ENCODE assay signal across 18 cellular contexts in the genomic region with DNA sequence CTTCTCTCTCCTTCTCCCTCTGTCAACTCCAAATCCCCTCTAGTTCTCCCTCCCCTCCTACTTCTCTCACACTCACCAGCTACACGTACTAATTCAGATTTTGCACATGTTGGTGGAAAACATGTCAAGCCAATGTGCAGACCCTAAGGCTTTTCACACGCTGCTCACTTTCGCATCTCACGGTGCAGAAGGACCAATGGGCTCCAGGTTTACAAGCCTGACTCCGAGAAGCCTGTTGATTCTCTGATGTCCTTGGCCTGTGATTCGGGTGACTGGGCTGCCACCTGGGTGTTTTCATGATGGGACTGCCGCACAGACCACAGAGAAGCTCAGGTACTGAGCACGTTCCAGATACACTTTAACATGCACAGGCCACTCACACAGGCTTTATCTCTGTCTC. TPM values are rescaled to one million over a fixed set of nuclear protein-coding genes. Genes with fewer than 3 reads are reported as not detected.
DNase-seq lines count a peak whose midpoint lies in the region; ATAC-seq and FAIRE-seq lines count a peak whose summit lies in the region.
"Had no signal": no experiment of that assay in that cellular context is flagged by ENCODE, and none has a peak within 500 bp of the region (broad histone marks: within the 10 kb centered on the region; RNA-seq: fewer than 3 reads in every experiment).

No MANE protein-coding gene starts in this region.

- no peaks in the 10 kb centered on the region for H3K4me1 ChIP-seq in adipocyte (ENCODE audit: control insufficient read depth, insufficient read depth, low read length)
- H3K4me1 ChIP-seq in mesendoderm (ENCODE audit: control insufficient read depth, low read depth, low read length) = peaks cover 4% of the 10 kb centered on the region

- H3K4me3 ChIP-seq in adipocyte (ENCODE audit: low read length) = peak overlapping the region; percentile 68
- no peak overlapping the region for H3K4me3 ChIP-seq in mesendoderm (ENCODE audit: low read length)

- no peaks in the 10 kb centered on the region for H3K36me3 Mint-ChIP-seq in activated T-cell treated with anti-CD3 and anti-CD28 coated beads, Interleukin-2, amount 50 U/mL, for 72 hours (ENCODE audit: insufficient read depth in 2 of 2)
- no peaks in the 10 kb centered on the region for H3K36me3 Mint-ChIP-seq in stimulated activated naive B cell treated with anti-CD40 and anti-IgM and Interleukin-4, amounts not matched to agents 10 μg/mL and 1 μg/mL and 100 μg/mL, for 72 hours

- no peak overlapping the region for H3K23ac ChIP-seq in mesendoderm (ENCODE audit: low read length)

- no peak overlapping the region for H2BK5ac ChIP-seq in mesendoderm (ENCODE audit: low read length)

- no CpG with 5 or more reads among the region's 8 CpGs for WGBS in mesendoderm (ENCODE audit: extremely low coverage, insufficient coverage, low lambda C conversion rate)

- no peak overlapping the region for H3K4ac ChIP-seq in mesendoderm (ENCODE audit: low read depth, low read length)

- H3K9ac ChIP-seq in adipocyte (ENCODE audit: low read length) (no peak overlapping the region), mesendoderm (ENCODE audit: low read length) (no peak overlapping the region)

- no peak for FAIRE-seq in urothelium cell line (lab: Jason Lieb, UNC)
- FAIRE-seq: bronchial epithelial cell, endothelial cell of umbilical vein, H54, small intestine had no signal

- DNase-seq in activated T-cell treated with anti-CD3 and anti-CD28 coated beads, Interleukin-2, amount 50 U/mL, for 72 hours = no peak
- DNase-seq in activated T-cell treated with anti-CD3 and anti-CD28 coated beads, Interleukin-2, amount 50 U/mL, for 48 hours = no peak
- no peak for DNase-seq in adipocyte (ENCODE audit: low read depth)
- no peak for DNase-seq in mesendoderm
- DNase-seq in stimulated activated naive B cell treated with anti-CD40 and anti-IgM and Interleukin-4, amounts not matched to agents 10 μg/mL and 1 μg/mL and 100 μg/mL, for 72 hours = no peak
- no peak for DNase-seq in cardiac septum (ENCODE audit: low spot score)
- no peak for DNase-seq in urothelium cell line (ENCODE audit: low spot score)
- DNase-seq: activated CD4-positive, alpha-beta T cell treated with anti-CD3 and anti-CD28 coated beads for 1 hour; NCI-H187 treated with DMSO at 0.1 percent for 48 hours; NCI-H524 treated with DMSO at 0.1 percent for 48 hours; small intestine had no signal

- intact Hi-C loops in cardiac septum (cut with DNase I) = no loop called here

- no peak overlapping the region for H2BK120ac ChIP-seq in mesendoderm (ENCODE audit: low read depth, low read length)

- H3K79me2 ChIP-seq in mesendoderm (ENCODE audit: control insufficient read depth, insufficient read depth, low read length) = no peaks in the 10 kb centered on the region

- no peak overlapping the region for H3K27ac ChIP-seq in mesendoderm (ENCODE audit: low read depth, low read length)
- H3K27ac ChIP-seq: suprapubic skin had no signal

- peaks cover 67% of the 10 kb centered on the region for H3K27me3 Mint-ChIP-seq in activated T-cell treated with anti-CD3 and anti-CD28 coated beads, Interleukin-2, amount 50 U/mL, for 72 hours (ENCODE audit: low read depth)
- peaks cover 69 to 97% of the 10 kb centered on the region in 2 donors for H3K27me3 Mint-ChIP-seq in stimulated activated naive B cell treated with anti-CD40 and anti-IgM and Interleukin-4, amounts not matched to agents 10 μg/mL and 1 μg/mL and 100 μg/mL, for 72 hours

- no peak for ATAC-seq in activated T-cell treated with anti-CD3 and anti-CD28 coated beads, Interleukin-2, amount 50 U/mL, for 72 hours (replicated peaks in 1 of 2)
- no peak for ATAC-seq in stimulated activated naive B cell treated with anti-CD40 and anti-IgM and Interleukin-4, amounts not matched to agents 10 μg/mL and 1 μg/mL and 100 μg/mL, for 72 hours (replicated peaks)
- ATAC-seq in HG03571 (IDR thresholded peaks at IDR 0.05; ENCODE audit: unreplicated experiment) = no peak

- H3K4me2 ChIP-seq in mesendoderm (ENCODE audit: low read length) = no peak overlapping the region

- no peak overlapping the region for H4K8ac ChIP-seq in mesendoderm (ENCODE audit: low read depth, low read length)

- H2BK15ac ChIP-seq in mesendoderm (replicated peaks; ENCODE audit: low read depth) = no peak overlapping the region

- H2AK5ac ChIP-seq in mesendoderm (ENCODE audit: low read length) = no peak overlapping the region

- no peaks in the 10 kb centered on the region for H3K9me3 ChIP-seq in adipocyte (ENCODE audit: control insufficient read depth, low read length)
- H3K9me3 ChIP-seq: suprapubic skin had no signal

- H3K36me3 ChIP-seq in adipocyte (ENCODE audit: control insufficient read depth, insufficient read depth, low read length, severe bottlenecking) = no peaks in the 10 kb centered on the region
- no peaks in the 10 kb centered on the region for H3K36me3 ChIP-seq in mesendoderm (ENCODE audit: control insufficient read depth, insufficient read depth, low read length)
- H3K36me3 ChIP-seq: suprapubic skin had no signal

- no peak overlapping the region for H4K5ac ChIP-seq in mesendoderm (ENCODE audit: low read length)

- H3K79me1 ChIP-seq in mesendoderm (ENCODE audit: low read length) = no peaks in the 10 kb centered on the region

- no peaks in the 10 kb centered on the region for H3K9me3 Mint-ChIP-seq in activated T-cell treated with anti-CD3 and anti-CD28 coated beads, Interleukin-2, amount 50 U/mL, for 72 hours
- H3K9me3 Mint-ChIP-seq in stimulated activated naive B cell treated with anti-CD40 and anti-IgM and Interleukin-4, amounts not matched to agents 10 μg/mL and 1 μg/mL and 100 μg/mL, for 72 hours = no peaks in the 10 kb centered on the region

- H3K18ac ChIP-seq in mesendoderm (ENCODE audit: low read length) = no peak overlapping the region

- peak overlapping the region; percentile 48 to 68 for H3K4me3 Mint-ChIP-seq in activated T-cell treated with anti-CD3 and anti-CD28 coated beads, Interleukin-2, amount 50 U/mL, for 72 hours
- peak overlapping the region; percentile 34 to 79 for H3K4me3 Mint-ChIP-seq in stimulated activated naive B cell treated with anti-CD40 and anti-IgM and Interleukin-4, amounts not matched to agents 10 μg/mL and 1 μg/mL and 100 μg/mL, for 72 hours

- H3K27me3 ChIP-seq in adipocyte (replicated peaks; ENCODE audit: control insufficient read depth, insufficient read depth, low read length) (peaks cover 64% of the 10 kb centered on the region), mesendoderm (ENCODE audit: insufficient read depth, low read length, poor library complexity) (peaks cover 27% of the 10 kb centered on the region)

- H3K27ac Mint-ChIP-seq in activated T-cell treated with anti-CD3 and anti-CD28 coated beads, Interleukin-2, amount 50 U/mL, for 72 hours = no peak overlapping the region
- no peak overlapping the region for H3K27ac Mint-ChIP-seq in stimulated activated naive B cell treated with anti-CD40 and anti-IgM and Interleukin-4, amounts not matched to agents 10 μg/mL and 1 μg/mL and 100 μg/mL, for 72 hours

- peak overlapping the region; percentile 73 for H3K56ac ChIP-seq in mesendoderm (ENCODE audit: low read length)

- H3K4me1 Mint-ChIP-seq in activated T-cell treated with anti-CD3 and anti-CD28 coated beads, Interleukin-2, amount 50 U/mL, for 72 hours (ENCODE audit: low read depth) = peaks cover 24% of the 10 kb centered on the region
- H3K4me1 Mint-ChIP-seq in stimulated activated naive B cell treated with anti-CD40 and anti-IgM and Interleukin-4, amounts not matched to agents 10 μg/mL and 1 μg/mL and 100 μg/mL, for 72 hours = peaks cover 22 to 42% of the 10 kb centered on the region in 2 donors

RNA-seq across cellular contexts. Expression of a gene that starts 3.7 kb away (rescaled TPM):
- total RNA-seq in activated T-cell treated with anti-CD3 and anti-CD28 coated beads, Interleukin-2, amount 50 U/mL, for 72 hours = not detected
- 0.74 TPM for polyA plus RNA-seq in mesendoderm (2013, experiment 1 of 2)
- 0.88 TPM for polyA plus RNA-seq in mesendoderm (2013, experiment 2 of 2)
- not detected for total RNA-seq in cardiac septum
- total RNA-seq: endothelial cell of umbilical vein, glomerular endothelial cell had no signal
- polyA plus RNA-seq: small intestine had no signal

RNA-seq across cellular contexts. Expression of a gene that starts 3.8 kb away (rescaled TPM):
- total RNA-seq in activated T-cell treated with anti-CD3 and anti-CD28 coated beads, Interleukin-2, amount 50 U/mL, for 72 hours = under 1 TPM; 0.12 to 0.16 TPM
- 0.65 TPM for polyA plus RNA-seq in mesendoderm (2013, experiment 1 of 2)
- polyA plus RNA-seq in mesendoderm (2013, experiment 2 of 2) = 0.60 TPM
- 0.11 TPM for total RNA-seq in cardiac septum
- total RNA-seq: endothelial cell of umbilical vein had no signal
- polyA plus RNA-seq: endothelial cell of umbilical vein, small intestine had no signal

RNA-seq across cellular contexts. Expression of a gene that starts 55.4 kb away (rescaled TPM):
- total RNA-seq in activated T-cell treated with anti-CD3 and anti-CD28 coated beads, Interleukin-2, amount 50 U/mL, for 72 hours = not detected
- not detected for polyA plus RNA-seq in mesendoderm (2013, experiment 1 of 2)
- not detected for polyA plus RNA-seq in mesendoderm (2013, experiment 2 of 2)
- total RNA-seq in cardiac septum = not detected
- total RNA-seq: bronchial epithelial cell, endothelial cell of umbilical vein, glomerular endothelial cell, myocyte, suprapubic skin had no signal
- polyA plus RNA-seq: endothelial cell of umbilical vein, small intestine had no signal
